Comparison of ENCODE assay signal across 8 cellular contexts in genomic region chrX:97616883-97617510, GRCh38.
DNase-seq lines count a peak whose midpoint lies in the region; ATAC-seq, FAIRE-seq and TF ChIP-seq lines count a peak whose summit lies in the region.

No MANE protein-coding gene starts in this region.

- WGBS in smooth muscle cell (ENCODE audit: low lambda C conversion rate), result 66% methylated on average over 6 of the region's 6 CpGs
- WGBS in heart left ventricle, 4 donors, result 65 to 80% (median 72%) methylated on average over 6 of the region's 6 CpGs

- no peak for TF ChIP-seq CTCF in smooth muscle cell (IDR thresholded peaks at IDR 0.05; ENCODE audit: borderline replicate concordance, insufficient read depth, poor library complexity, severe bottlenecking)
- no peak for TF ChIP-seq CTCF in D721Med (IDR thresholded peaks at IDR 0.05; ENCODE audit: insufficient read depth, missing control alignments)
- no peak for TF ChIP-seq CTCF in heart left ventricle (IDR thresholded peaks at IDR 0.05)

- peak overlapping the region; percentile 16 for H2AFZ ChIP-seq in smooth muscle cell (ENCODE audit: low read depth)

- intact Hi-C loops in heart left ventricle (cut with DNase I), result no loop called here

- H3K36me3 ChIP-seq in adipocyte (ENCODE audit: control insufficient read depth, insufficient read depth, low read length, severe bottlenecking) (no peaks in the 10 kb centered on the region), smooth muscle cell (ENCODE audit: low read depth) (no peaks in the 10 kb centered on the region), heart left ventricle (no peaks in the 10 kb centered on the region)

- H3K27me3 ChIP-seq in adipocyte (replicated peaks; ENCODE audit: control insufficient read depth, insufficient read depth, low read length), result no peaks in the 10 kb centered on the region
- no peaks in the 10 kb centered on the region for H3K27me3 ChIP-seq in smooth muscle cell (ENCODE audit: low read depth)
- no peaks in the 10 kb centered on the region for H3K27me3 ChIP-seq in heart left ventricle

- no peaks in the 10 kb centered on the region for H3K79me2 ChIP-seq in smooth muscle cell (ENCODE audit: low read depth)

- H3K4me1 ChIP-seq in adipocyte (ENCODE audit: control insufficient read depth, insufficient read depth, low read length) (no peaks in the 10 kb centered on the region), smooth muscle cell (ENCODE audit: low read depth) (peaks cover 5% of the 10 kb centered on the region), heart left ventricle (no peaks in the 10 kb centered on the region)

- peak overlapping the region; percentile 56 for H3K27ac ChIP-seq in smooth muscle cell (ENCODE audit: low read depth)
- H3K27ac ChIP-seq in heart left ventricle, result no peak overlapping the region

- H3K4me3 ChIP-seq in adipocyte (ENCODE audit: low read length), result no peak overlapping the region
- no peak overlapping the region for H3K4me3 ChIP-seq in smooth muscle cell
- no peak overlapping the region for H3K4me3 ChIP-seq in heart left ventricle

- peak; percentile 31 for DNase-seq in ACHN
- peak; percentile 35 for DNase-seq in adipocyte (ENCODE audit: low read depth)
- DNase-seq in smooth muscle cell (lab: John Stamatoyannopoulos, UW; ENCODE audit: unreplicated experiment), result no peak
- DNase-seq in D721Med (ENCODE audit: insufficient read length, low spot score), result no peak
- no peak for DNase-seq in heart left ventricle

- H3K9ac ChIP-seq in adipocyte (ENCODE audit: low read length), result no peak overlapping the region
- no peak overlapping the region for H3K9ac ChIP-seq in smooth muscle cell (ENCODE audit: low read depth)

- in situ Hi-C loops in ACHN (cut with HindIII; ENCODE audit: low pct_ligation_motif_present, low pct_unique_long_range_greater_than_20kb, low sequenced_read_pairs), result no loop called here

- no peak for TF ChIP-seq POLR2A in heart left ventricle (IDR thresholded peaks at IDR 0.05)

- peak overlapping the region; percentile 62 for H3K4me2 ChIP-seq in smooth muscle cell

- H3F3A ChIP-seq in smooth muscle cell (ENCODE audit: low read depth), result peaks cover 4% of the 10 kb centered on the region

- FAIRE-seq in D721Med (lab: Jason Lieb, UNC), result no peak

- no peaks in the 10 kb centered on the region for H4K20me1 ChIP-seq in smooth muscle cell (ENCODE audit: low read depth)

- ATAC-seq in GM19025 (IDR thresholded peaks at IDR 0.05; ENCODE audit: low read depth, unreplicated experiment), result peak; percentile 98
- ATAC-seq in HG03135 (IDR thresholded peaks at IDR 0.05; ENCODE audit: unreplicated experiment), result peak; percentile 92
- ATAC-seq in heart left ventricle, result no peak
- ATAC-seq in HG02970 (IDR thresholded peaks at IDR 0.05; ENCODE audit: low FRiP score, unreplicated experiment), result no peak

- H3K9me3 ChIP-seq in adipocyte (ENCODE audit: control insufficient read depth, low read length) (no peaks in the 10 kb centered on the region), smooth muscle cell (replicated peaks; ENCODE audit: low read depth) (no peaks in the 10 kb centered on the region), heart left ventricle (no peaks in the 10 kb centered on the region)

Comparison
In these comparisons a context has a peak if more than half of its experiments do, and no peak if none do; other contexts are left out.
1. DNase-seq: peak in ACHN (single experiment) and adipocyte (single experiment); none in smooth muscle cell (single experiment), D721Med (single experiment) and heart left ventricle (0 of 5).
2. ATAC-seq: peak in GM19025 (single experiment) and HG03135 (single experiment); none in heart left ventricle (0 of 4) and HG02970 (single experiment).